13 cellular contexts compared by ENCODE assay signal in the genomic region with DNA sequence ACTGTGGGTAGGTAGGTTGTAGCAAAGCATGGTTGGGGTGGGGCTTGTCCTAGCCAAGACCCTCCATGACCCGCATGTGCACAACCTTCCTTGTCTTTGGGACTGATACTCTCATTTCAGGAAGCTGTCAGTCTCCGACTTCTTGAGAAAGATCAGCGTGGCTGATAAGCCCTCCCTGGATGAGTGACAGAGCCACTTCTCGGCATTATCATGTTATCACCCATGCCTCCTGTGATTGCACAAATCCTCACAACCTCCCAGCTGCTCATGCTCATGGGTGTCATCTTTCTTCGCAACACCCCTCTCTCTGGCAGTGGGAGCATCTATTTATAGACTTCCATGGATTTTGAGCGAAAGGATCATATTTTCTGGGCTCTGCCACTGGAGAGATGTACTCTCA.
"Had no signal": no experiment of that assay in that cellular context is flagged by ENCODE, and none has a peak within 500 bp of the region (broad histone marks: within the 10 kb centered on the region; RNA-seq: fewer than 3 reads in every experiment).

No MANE protein-coding gene starts in this region.

- DNase-seq: activated CD4-positive, alpha-beta T cell treated with anti-CD3 and anti-CD28 coated beads for 4 hours; activated CD8-positive, alpha-beta memory T cell treated with anti-CD3 and anti-CD28 coated beads, Interleukin-2, amount 50 U/mL, for 48 hours; activated CD8-positive, alpha-beta T cell treated with anti-CD3 and anti-CD28 coated beads, Interleukin-2, amount 10 ng/mL, durations not matched to agents 7 days and 5 days; activated naive CD4-positive, alpha-beta T cell treated with Interleukin-2 at 50 U/mL for 16 hours; activated naive CD8-positive, alpha-beta T cell treated with anti-CD3 and anti-CD28 coated beads, Interleukin-2, amount 50 U/mL, for 24 hours; caudate nucleus; cortex of kidney; effector CD8-positive, alpha-beta T cell; hippocampal formation; stimulated activated CD4-positive, alpha-beta T cell treated with anti-CD3 and anti-CD28 coated beads, Interleukin-1b, Interleukin-23, amount 100 ng/mL, for 48 hours; stimulated activated naive B cell treated with anti-CD40 and anti-IgM and Interleukin-4, amounts not matched to agents 10 μg/mL and 1 μg/mL and 100 μg/mL, for 72 hours had no signal

- ATAC-seq: activated CD8-positive, alpha-beta T cell treated with anti-CD3 and anti-CD28 coated beads, Interleukin-2, amount 10 ng/mL, durations not matched to agents 7 days and 5 days; activated naive CD8-positive, alpha-beta T cell treated with anti-CD3 and anti-CD28 coated beads, Interleukin-2, amount 50 U/mL, for 24 hours; stimulated activated naive B cell treated with anti-CD40 and anti-IgM and Interleukin-4, amounts not matched to agents 10 μg/mL and 1 μg/mL and 100 μg/mL, for 72 hours had no signal

- H3K4me3 ChIP-seq: tibial nerve, vagina had no signal
